ENCODE assay signal across 23 cellular contexts in genomic region chr4:142443469-142443868, GRCh38.
"Had no signal": no experiment of that assay in that cellular context is flagged by ENCODE, and none has a peak within 500 bp of the region (broad histone marks: within the 10 kb centered on the region; RNA-seq: fewer than 3 reads in every experiment).

No MANE protein-coding gene starts in this region.

- FAIRE-seq: endometrium had no signal

- H3K4me3 ChIP-seq: colonic mucosa, gastroesophageal sphincter, heart left ventricle, mucosa of descending colon, prostate gland, right atrium auricular region, tibial artery had no signal

- H3K4me1 Mint-ChIP-seq: immature natural killer cell, naive B cell had no signal

- H3K27ac Mint-ChIP-seq: immature natural killer cell, naive B cell had no signal

- H3K27me3 ChIP-seq: brain microvascular endothelial cell, colonic mucosa, gastroesophageal sphincter, heart left ventricle, right atrium auricular region, tibial artery had no signal

- H3K4me1 ChIP-seq: colonic mucosa, gastroesophageal sphincter, prostate gland, right atrium auricular region, tibial artery had no signal

- H3K27me3 Mint-ChIP-seq: naive B cell had no signal

- H3K36me3 ChIP-seq: brain microvascular endothelial cell, colonic mucosa, gastroesophageal sphincter, heart left ventricle, prostate gland, right atrium auricular region, tibial artery had no signal

- DNase-seq: activated CD4-positive, alpha-beta T cell treated with anti-CD3 and anti-CD28 coated beads, Interleukin-2, amount 50 U/mL, for 1 hour; activated CD8-positive, alpha-beta memory T cell treated with anti-CD3 and anti-CD28 coated beads, Interleukin-2, amount 50 U/mL, for 4 hours; activated effector memory CD4-positive, alpha-beta T cell treated with anti-CD3 and anti-CD28 coated beads, Interleukin-2, amount 50 U/mL, for 16 hours; activated T-cell treated with anti-CD3 and anti-CD28 coated beads, Interleukin-2, amount 50 U/mL, for 48 hours; aorta; brain microvascular endothelial cell; central memory CD4-positive, alpha-beta T cell; colonic mucosa; heart left ventricle; immature natural killer cell; kidney glomerular epithelial cell; left ventricle myocardium superior; mucosa of descending colon; naive B cell; stimulated activated CD4-positive, alpha-beta T cell treated with anti-CD3 and anti-CD28 coated beads, Interleukin-2, amount 100 ng/mL, for 24 hours; stimulated activated naive CD4-positive, alpha-beta T cell treated with Interleukin-2 at 50 U/mL for 16 hours; substantia nigra; tibial artery had no signal

- H3K27ac ChIP-seq: brain microvascular endothelial cell, colonic mucosa, gastroesophageal sphincter, heart left ventricle, prostate gland, right atrium auricular region, tibial artery had no signal

- ATAC-seq: gastroesophageal sphincter, heart left ventricle, left ventricle myocardium superior, mucosa of descending colon had no signal

- H3K9me3 ChIP-seq: colonic mucosa, gastroesophageal sphincter, mucosa of descending colon, prostate gland, right atrium auricular region, tibial artery had no signal

- H3K36me3 Mint-ChIP-seq: immature natural killer cell, naive B cell had no signal

- H3K4me3 Mint-ChIP-seq: immature natural killer cell, naive B cell, neural crest cell had no signal
